Comparison of ENCODE assay signal across 12 cellular contexts in the genomic region with DNA sequence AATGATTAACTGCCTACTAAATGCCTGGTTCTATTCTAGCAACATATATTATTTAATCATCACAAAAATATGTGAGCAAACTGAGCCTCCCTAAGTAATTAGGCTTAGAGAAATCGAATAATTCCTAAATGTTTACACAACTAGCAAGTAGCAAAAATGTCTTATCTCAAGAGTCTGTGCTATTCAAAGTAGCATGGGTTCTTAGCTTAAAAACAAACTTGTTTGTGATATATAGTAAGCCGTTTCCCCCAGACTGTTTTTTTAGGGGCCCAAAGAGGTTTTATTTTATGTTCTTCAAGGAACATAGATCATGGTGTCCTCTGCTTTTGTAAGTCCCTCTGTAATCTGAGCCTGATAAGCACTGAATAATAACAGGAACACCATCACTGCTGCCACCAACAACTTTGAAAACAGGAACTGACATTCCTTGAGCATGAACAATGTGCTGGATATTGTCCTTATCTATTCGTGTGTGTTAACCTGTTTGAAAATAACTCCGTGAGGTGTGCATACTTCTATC.
DNase-seq lines count a peak whose midpoint lies in the region; ATAC-seq, FAIRE-seq and TF ChIP-seq lines count a peak whose summit lies in the region.
"Had no signal": no experiment of that assay in that cellular context is flagged by ENCODE, and none has a peak within 500 bp of the region (broad histone marks: within the 10 kb centered on the region; RNA-seq: fewer than 3 reads in every experiment).

No MANE protein-coding gene starts in this region.

- TF ChIP-seq POLR2A in K562 (conservative IDR thresholded peaks at IDR 0.05) (no peak), testis (IDR thresholded peaks at IDR 0.05) (no peak)

- no peak overlapping the region for H3K4me3 ChIP-seq in K562
- H3K4me3 ChIP-seq in skeletal muscle satellite cell (ENCODE audit: low read length) = peak overlapping the region; percentile 23
- no peak overlapping the region for H3K4me3 ChIP-seq in testis

- H3K36me3 ChIP-seq in K562 (ENCODE audit: control insufficient read depth, insufficient read depth, low read length) = no peaks in the 10 kb centered on the region
- peaks cover 13% of the 10 kb centered on the region for H3K36me3 ChIP-seq in skeletal muscle satellite cell (ENCODE audit: insufficient read depth, low read length)
- H3K36me3 ChIP-seq in testis (ENCODE audit: low read depth, missing control alignments) = no peaks in the 10 kb centered on the region

- TF ChIP-seq RAD21 in K562 (CRISPR knock-in tag; conservative IDR thresholded peaks at IDR 0.05 in 1 of 2, IDR thresholded peaks at IDR 0.05 in 1 of 2) = no peak

- no peaks in the 10 kb centered on the region for H3K9me3 ChIP-seq in K562 (replicated peaks; ENCODE audit: control insufficient read depth, insufficient read depth, low read depth, low read length)
- no peaks in the 10 kb centered on the region for H3K9me3 ChIP-seq in skeletal muscle satellite cell (replicated peaks; ENCODE audit: low read length)
- no peaks in the 10 kb centered on the region for H3K9me3 ChIP-seq in testis

- no peaks in the 10 kb centered on the region for H4K20me1 ChIP-seq in K562 (replicated peaks; ENCODE audit: control insufficient read depth, insufficient read depth, low read length)

- H3K4me2 ChIP-seq in K562 (ENCODE audit: insufficient read depth, low read length) (no peak overlapping the region), skeletal muscle satellite cell (ENCODE audit: low read length) (peak overlapping the region; percentile 64)

- no peaks in the 10 kb centered on the region for H3K4me1 ChIP-seq in K562 (replicated peaks in 1 of 2; ENCODE audit: control insufficient read depth in 2 of 2, insufficient read depth in 2 of 2, low read length in 2 of 2)
- H3K4me1 ChIP-seq in skeletal muscle satellite cell (ENCODE audit: control insufficient read depth, insufficient read depth, low read length) = peaks cover 55% of the 10 kb centered on the region
- no peaks in the 10 kb centered on the region for H3K4me1 ChIP-seq in testis

- CTCF ChIA-PET in K562 (lab: Yijun Ruan, JAX; ENCODE audit: low intra/inter-chr PET ratio) = no interaction called here

- 9% methylated on average over 4 of the region's 4 CpGs for WGBS in K562 (ENCODE audit: insufficient coverage, low coverage, missing lambda C conversion rate)
- WGBS in testis, 2 donors = 44 to 45% methylated on average over 4 of the region's 4 CpGs

- peaks cover 64% of the 10 kb centered on the region for H3K4me1 Mint-ChIP-seq in HFFc6 (ENCODE audit: low read depth)
- H3K4me1 Mint-ChIP-seq: stimulated activated effector memory CD8-positive, alpha-beta T cell treated with anti-CD3 and anti-CD28 coated beads, Interleukin-12 subunit alpha, Interleukin-12 subunit beta, amount 100 ng/mL, for 72 hours had no signal

- no peak for ATAC-seq in K562
- no peak for ATAC-seq in HG03139 (IDR thresholded peaks at IDR 0.05; ENCODE audit: unreplicated experiment)
- ATAC-seq: stimulated activated effector memory CD8-positive, alpha-beta T cell treated with anti-CD3 and anti-CD28 coated beads, Interleukin-12 subunit alpha, Interleukin-12 subunit beta, amount 100 ng/mL, for 72 hours had no signal

- H3K27me3 Mint-ChIP-seq in HFFc6 (ENCODE audit: insufficient read depth) = peaks cover 4% of the 10 kb centered on the region; the same call in 1 of the 2 replicates

- H3K36me3 Mint-ChIP-seq in HFFc6 (ENCODE audit: low read depth) = peaks cover 18% of the 10 kb centered on the region

- H2AFZ ChIP-seq in K562 (ENCODE audit: low read depth, low read length) = no peak overlapping the region

- H3K9me1 ChIP-seq in K562 (ENCODE audit: control insufficient read depth, insufficient read depth, low read length) = no peaks in the 10 kb centered on the region

- H3K9ac ChIP-seq in K562 (ENCODE audit: insufficient read depth in 1 of 2, low read depth in 2 of 2, low read length in 2 of 2) (no peak overlapping the region), skeletal muscle satellite cell (ENCODE audit: low read depth, low read length) (peak overlapping the region; percentile 76)

- DNase-seq in HFFc6 = peak; percentile 50
- no peak for DNase-seq in K562 (ENCODE audit: extremely low read depth in 1 of 4, low spot score in 3 of 4)
- peak; percentile 20 for DNase-seq in hepatic stellate cell (ENCODE audit: low spot score)
- no peak for DNase-seq in testis
- no peak for DNase-seq in NCI-H446 treated with DMSO at 0.1 percent for 48 hours (lab: John Stamatoyannopoulos, UW)
- DNase-seq in NCI-H69 (lab: John Stamatoyannopoulos, UW) = no peak
- DNase-seq: activated CD4-positive, alpha-beta T cell treated with anti-CD3 and anti-CD28 coated beads, Interleukin-2, amount 50 U/mL, for 48 hours; hypothalamus; NCI-H1092 had no signal

- in situ Hi-C loops in K562 (cut with MboI) = no loop called here

- FAIRE-seq in K562 (lab: Jason Lieb, UNC) = no peak

- BruUV-seq in K562 (replicated peaks; lab: Mats Ljungman, UMichigan) = no TSS peak

- H3K27ac ChIP-seq in K562 (ENCODE audit: extremely low read depth, low read depth, low read length) (no peak overlapping the region), testis (no peak overlapping the region)

- intact Hi-C loops in K562 (cut with micrococcal nuclease) (no loop called here), testis (cut with DNase I; ENCODE audit: low total_unique reads) (no loop called here)

- TF ChIP-seq CTCF in HFFc6 (IDR thresholded peaks at IDR 0.05) (no peak), K562 (IDR thresholded peaks at IDR 0.05 in 2 of 3, conservative IDR thresholded peaks at IDR 0.05 in 1 of 3; ENCODE audit: insufficient read depth in 2 of 3, low read depth in 1 of 3, low read length in 3 of 3) (no peak), testis (IDR thresholded peaks at IDR 0.05) (no peak)

- TF ChIP-seq EP300 in K562 (IDR thresholded peaks at IDR 0.05; ENCODE audit: low read length) = no peak

- POLR2A ChIA-PET in K562 (lab: Yijun Ruan, JAX) = interaction anchor here (0.5 kb wide), 1 partner anchor 791 kb away, joined by 3 read pairs; no protein-coding TSS in a partner anchor

- H3K4me3 Mint-ChIP-seq in HFFc6 = peak overlapping the region; percentile 56
- H3K4me3 Mint-ChIP-seq: stimulated activated effector memory CD8-positive, alpha-beta T cell treated with anti-CD3 and anti-CD28 coated beads, Interleukin-12 subunit alpha, Interleukin-12 subunit beta, amount 100 ng/mL, for 72 hours had no signal

- no peaks in the 10 kb centered on the region for H3K79me2 ChIP-seq in K562 (ENCODE audit: control insufficient read depth, insufficient read depth, low read length)

- H3K27me3 ChIP-seq in K562 (ENCODE audit: control insufficient read depth in 2 of 2, insufficient read depth in 2 of 2, low read length in 2 of 2) (no peaks in the 10 kb centered on the region), skeletal muscle satellite cell (ENCODE audit: control insufficient read depth, insufficient read depth, low read length) (no peaks in the 10 kb centered on the region), testis (no peaks in the 10 kb centered on the region)

- no peaks in the 10 kb centered on the region for H3K9me3 Mint-ChIP-seq in HFFc6
- H3K9me3 Mint-ChIP-seq: stimulated activated effector memory CD8-positive, alpha-beta T cell treated with anti-CD3 and anti-CD28 coated beads, Interleukin-12 subunit alpha, Interleukin-12 subunit beta, amount 100 ng/mL, for 72 hours had no signal

- H3K27ac Mint-ChIP-seq in HFFc6 = peak overlapping the region; percentile 73
- H3K27ac Mint-ChIP-seq: stimulated activated effector memory CD8-positive, alpha-beta T cell treated with anti-CD3 and anti-CD28 coated beads, Interleukin-12 subunit alpha, Interleukin-12 subunit beta, amount 100 ng/mL, for 72 hours had no signal

TF ChIP-seq in K562, 482 proteins besides CTCF, POLR2A, EP300 and RAD21:
- TF ChIP-seq DPF2 (IDR thresholded peaks at IDR 0.05) (no peak), SPI1 (IDR thresholded peaks at IDR 0.05; ENCODE audit: borderline replicate concordance, low read depth, low read length) (peak; percentile 57; the same call in 1 of the 2 replicates)

Comparison
In these comparisons a context has a peak if more than half of its experiments do, and no peak if none do; other contexts are left out.
1. DNase-seq: peak in HFFc6 (single experiment) and hepatic stellate cell (single experiment); none in K562 (0 of 4), testis (single experiment), NCI-H446 treated with DMSO at 0.1 percent for 48 hours (single experiment) and NCI-H69 (single experiment).